Comparison of ENCODE assay signal across 8 cellular contexts in genomic region chr5:99059685-99060084, GRCh38.
DNase-seq lines count a peak whose midpoint lies in the region; ATAC-seq and TF ChIP-seq lines count a peak whose summit lies in the region.
"Had no signal": no experiment of that assay in that cellular context is flagged by ENCODE, and none has a peak within 500 bp of the region (broad histone marks: within the 10 kb centered on the region; RNA-seq: fewer than 3 reads in every experiment).

No MANE protein-coding gene starts in this region.

- no peak overlapping the region for H3K27ac Mint-ChIP-seq in activated naive CD4-positive, alpha-beta T cell treated with anti-CD3 and anti-CD28 coated beads, Interleukin-2, amount 50 U/mL, for 72 hours
- no peak overlapping the region for H3K27ac Mint-ChIP-seq in mesothelial cell of epicardium
- H3K27ac Mint-ChIP-seq: activated naive CD4-positive, alpha-beta T cell treated with anti-CD3 and anti-CD28 coated beads for 36 hours had no signal

- no peak for DNase-seq in activated naive CD4-positive, alpha-beta T cell treated with anti-CD3 and anti-CD28 coated beads, Interleukin-2, amount 50 U/mL, for 72 hours (ENCODE audit: low spot score in 2 of 2)
- DNase-seq in NCI-H82 treated with DMSO at 0.1 percent for 48 hours (lab: John Stamatoyannopoulos, UW; ENCODE audit: unreplicated experiment) (no peak), mesothelial cell of epicardium (ENCODE audit: low spot score in 2 of 2, unreplicated experiment in 2 of 2) (no peak)

- peaks cover 6% of the 10 kb centered on the region for H3K27me3 Mint-ChIP-seq in mesothelial cell of epicardium (ENCODE audit: low read depth)

- H3K4me1 ChIP-seq in gastroesophageal sphincter: peaks cover 0 to 8% (median 0%) of the 10 kb centered on the region in 3 donors

- H3K36me3 Mint-ChIP-seq in activated naive CD4-positive, alpha-beta T cell treated with anti-CD3 and anti-CD28 coated beads, Interleukin-2, amount 50 U/mL, for 72 hours: no peaks in the 10 kb centered on the region
- H3K36me3 Mint-ChIP-seq in mesothelial cell of epicardium: no peaks in the 10 kb centered on the region

- no peak overlapping the region for H3K27ac ChIP-seq in gastroesophageal sphincter

- H3K4me3 ChIP-seq in gastroesophageal sphincter: no peak overlapping the region

- H3K4me1 Mint-ChIP-seq in mesothelial cell of epicardium: peaks cover 6% of the 10 kb centered on the region

- TF ChIP-seq CTCF in gastroesophageal sphincter (IDR thresholded peaks at IDR 0.05): no peak
- TF ChIP-seq CTCF in mesothelial cell of epicardium (IDR thresholded peaks at IDR 0.05; ENCODE audit: unreplicated experiment): no peak

- H3K9me3 Mint-ChIP-seq in activated naive CD4-positive, alpha-beta T cell treated with anti-CD3 and anti-CD28 coated beads, Interleukin-2, amount 50 U/mL, for 72 hours: no peaks in the 10 kb centered on the region
- H3K9me3 Mint-ChIP-seq in mesothelial cell of epicardium: no peaks in the 10 kb centered on the region
- H3K9me3 Mint-ChIP-seq: activated naive CD4-positive, alpha-beta T cell treated with anti-CD3 and anti-CD28 coated beads for 36 hours had no signal

- no peak for TF ChIP-seq EP300 in gastroesophageal sphincter (IDR thresholded peaks at IDR 0.05)

- ATAC-seq in GM19372 (IDR thresholded peaks at IDR 0.05; ENCODE audit: low read depth, unreplicated experiment) (peak; percentile 61), HG02623 (IDR thresholded peaks at IDR 0.05; ENCODE audit: unreplicated experiment) (peak; percentile 51), HG03432 (IDR thresholded peaks at IDR 0.05; ENCODE audit: unreplicated experiment) (peak; percentile 57), gastroesophageal sphincter (no peak)
- ATAC-seq in activated naive CD4-positive, alpha-beta T cell treated with anti-CD3 and anti-CD28 coated beads, Interleukin-2, amount 50 U/mL, for 72 hours: no peak

- no peak overlapping the region for H3K4me3 Mint-ChIP-seq in mesothelial cell of epicardium
- H3K4me3 Mint-ChIP-seq: activated naive CD4-positive, alpha-beta T cell treated with anti-CD3 and anti-CD28 coated beads for 36 hours had no signal

- no peaks in the 10 kb centered on the region for H3K9me3 ChIP-seq in gastroesophageal sphincter

- H3K36me3 ChIP-seq in gastroesophageal sphincter: no peaks in the 10 kb centered on the region

- no peak for TF ChIP-seq POLR2A in gastroesophageal sphincter (IDR thresholded peaks at IDR 0.05)

- peaks cover 9% of the 10 kb centered on the region for H3K27me3 ChIP-seq in gastroesophageal sphincter

Comparison
In these comparisons a context has a peak if more than half of its experiments do, and no peak if none do; other contexts are left out.
1. ATAC-seq: peak in GM19372 (single experiment), HG02623 (single experiment) and HG03432 (single experiment); none in gastroesophageal sphincter (single experiment) and activated naive CD4-positive, alpha-beta T cell treated with anti-CD3 and anti-CD28 coated beads, Interleukin-2, amount 50 U/mL, for 72 hours (0 of 2).